ENCODE assay signal across 8 cellular contexts in the genomic region with DNA sequence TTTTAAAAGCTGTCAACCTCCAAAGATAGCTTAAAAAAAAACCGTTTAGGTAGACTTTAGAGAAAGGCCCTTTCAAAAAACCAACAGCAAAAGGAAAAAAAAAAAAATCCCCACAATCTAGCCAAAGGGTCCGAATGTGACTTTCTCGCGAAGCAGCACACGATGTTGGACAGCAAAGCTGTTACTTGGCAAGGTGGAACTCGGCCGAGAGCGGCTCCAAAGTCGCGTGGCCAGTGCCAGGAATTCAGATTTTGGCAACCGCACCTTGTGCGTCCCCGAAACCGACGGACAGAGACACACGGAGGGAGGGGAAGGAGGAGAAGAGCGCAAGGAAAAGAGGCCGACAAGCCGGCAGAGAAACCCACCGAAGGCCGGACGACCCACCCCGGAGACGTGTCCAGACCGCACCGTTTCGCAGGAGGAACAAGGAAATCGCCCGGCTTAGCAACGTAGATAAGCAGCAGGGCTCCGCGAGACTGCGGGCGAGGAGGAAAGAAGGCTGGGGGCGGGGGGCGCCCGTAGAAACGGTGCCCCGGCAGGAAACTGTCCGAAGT.
DNase-seq lines count a peak whose midpoint lies in the region; ATAC-seq and TF ChIP-seq lines count a peak whose summit lies in the region.

No MANE protein-coding gene starts in this region.

- H3K4me3 ChIP-seq in CD4-positive, alpha-beta memory T cell (ENCODE audit: low read length in 2 of 2), result peak overlapping the region in 1 of 2 donors; percentile 8

- H3K36me3 ChIP-seq in CD4-positive, alpha-beta memory T cell (ENCODE audit: insufficient read depth, low read length), result no peaks in the 10 kb centered on the region

- DNase-seq in CD4-positive, alpha-beta memory T cell, result no peak
- DNase-seq in HuH-7 (ENCODE audit: low spot score) (peak; percentile 31), glutamatergic neuron (peak; percentile 53), osteocyte (ENCODE audit: extremely low spot score, unreplicated experiment) (no peak), MV-4-11 (lab: John Stamatoyannopoulos, UW) (no peak)
- DNase-seq in activated CD8-positive, alpha-beta memory T cell treated with anti-CD3 and anti-CD28 coated beads, Interleukin-2, amount 10 ng/mL, durations not matched to agents 7 days and 5 days, result no peak
- DNase-seq in NK-92 treated with Interleukin-12 subunit alpha and Interleukin-12 subunit beta, amount 100 ng/mL, for 24 hours (lab: John Stamatoyannopoulos, UW), result no peak

- peaks cover 0 to 11% (median 0%) of the 10 kb centered on the region in 8 donors for H3K9me3 Mint-ChIP-seq in CD4-positive, alpha-beta memory T cell
- no peaks in the 10 kb centered on the region for H3K9me3 Mint-ChIP-seq in activated CD8-positive, alpha-beta memory T cell treated with anti-CD3 and anti-CD28 coated beads, Interleukin-2, amount 10 ng/mL, durations not matched to agents 7 days and 5 days (ENCODE audit: low read depth)
- peaks cover 10% of the 10 kb centered on the region for H3K9me3 Mint-ChIP-seq in glutamatergic neuron (ENCODE audit: unreplicated experiment)
- no peaks in the 10 kb centered on the region for H3K9me3 Mint-ChIP-seq in osteocyte (ENCODE audit: unreplicated experiment)

- CTCF ChIA-PET in CD4-positive, alpha-beta memory T cell (lab: Charles Lee; ENCODE audit: partially characterized antibody), result no interaction called here
- CTCF ChIA-PET in activated CD8-positive, alpha-beta memory T cell treated with anti-CD3 and anti-CD28 coated beads, Interleukin-2, amount 10 ng/mL, durations not matched to agents 7 days and 5 days (lab: Charles Lee), result interaction anchor here (0.8 to 6.4 kb wide), 2 partner anchors 514 to 520 kb away, joined by 3 to 73 read pairs; a partner anchor contains a TSS

- TF ChIP-seq CTCF in glutamatergic neuron (IDR thresholded peaks at IDR 0.05; ENCODE audit: partially characterized antibody, unreplicated experiment) (no peak), osteocyte (IDR thresholded peaks at IDR 0.05) (no peak)

- H3K4me1 Mint-ChIP-seq in CD4-positive, alpha-beta memory T cell, result peaks cover 13 to 25% (median 20%) of the 10 kb centered on the region in 4 donors
- peaks cover 16% of the 10 kb centered on the region for H3K4me1 Mint-ChIP-seq in activated CD8-positive, alpha-beta memory T cell treated with anti-CD3 and anti-CD28 coated beads, Interleukin-2, amount 10 ng/mL, durations not matched to agents 7 days and 5 days
- peaks cover 16% of the 10 kb centered on the region for H3K4me1 Mint-ChIP-seq in glutamatergic neuron (ENCODE audit: low read depth, unreplicated experiment)
- peaks cover 37% of the 10 kb centered on the region for H3K4me1 Mint-ChIP-seq in osteocyte (ENCODE audit: unreplicated experiment)

- no peak overlapping the region for H3K27ac ChIP-seq in CD4-positive, alpha-beta memory T cell (ENCODE audit: low read depth, low read length)

- ATAC-seq in activated CD8-positive, alpha-beta memory T cell treated with anti-CD3 and anti-CD28 coated beads, Interleukin-2, amount 10 ng/mL, durations not matched to agents 7 days and 5 days, result no peak
- ATAC-seq in HG03457 (IDR thresholded peaks at IDR 0.05; ENCODE audit: unreplicated experiment), result no peak

- intact Hi-C loops in CD4-positive, alpha-beta memory T cell (cut with micrococcal nuclease), result loop anchor here (5.0 kb wide), 1 partner anchor 596 kb away; no protein-coding TSS in a partner anchor

- POLR2A ChIA-PET in CD4-positive, alpha-beta memory T cell (lab: Charles Lee; ENCODE audit: partially characterized antibody), result no interaction called here

- peaks cover 34% of the 10 kb centered on the region for H3K27me3 ChIP-seq in CD4-positive, alpha-beta memory T cell (ENCODE audit: insufficient read depth, low read length)

- peaks cover 17% of the 10 kb centered on the region for H3K4me1 ChIP-seq in CD4-positive, alpha-beta memory T cell (ENCODE audit: insufficient read depth, low read length)

- H3K36me3 Mint-ChIP-seq in CD4-positive, alpha-beta memory T cell, result no peaks in the 10 kb centered on the region
- H3K36me3 Mint-ChIP-seq in activated CD8-positive, alpha-beta memory T cell treated with anti-CD3 and anti-CD28 coated beads, Interleukin-2, amount 10 ng/mL, durations not matched to agents 7 days and 5 days, result no peaks in the 10 kb centered on the region
- H3K36me3 Mint-ChIP-seq in glutamatergic neuron (ENCODE audit: unreplicated experiment) (no peaks in the 10 kb centered on the region), osteocyte (ENCODE audit: unreplicated experiment) (no peaks in the 10 kb centered on the region)

- H3K27ac Mint-ChIP-seq in CD4-positive, alpha-beta memory T cell, result no peak overlapping the region
- no peak overlapping the region for H3K27ac Mint-ChIP-seq in activated CD8-positive, alpha-beta memory T cell treated with anti-CD3 and anti-CD28 coated beads, Interleukin-2, amount 10 ng/mL, durations not matched to agents 7 days and 5 days
- H3K27ac Mint-ChIP-seq in glutamatergic neuron (ENCODE audit: unreplicated experiment) (no peak overlapping the region), osteocyte (ENCODE audit: unreplicated experiment) (peak overlapping the region; percentile 77)

- peak overlapping the region in 7 of 8 donors; percentile 34 to 77 (median 62) for H3K4me3 Mint-ChIP-seq in CD4-positive, alpha-beta memory T cell
- peak overlapping the region; percentile 22 for H3K4me3 Mint-ChIP-seq in activated CD8-positive, alpha-beta memory T cell treated with anti-CD3 and anti-CD28 coated beads, Interleukin-2, amount 10 ng/mL, durations not matched to agents 7 days and 5 days
- peak overlapping the region; percentile 89 for H3K4me3 Mint-ChIP-seq in glutamatergic neuron (ENCODE audit: unreplicated experiment)
- H3K4me3 Mint-ChIP-seq in osteocyte (ENCODE audit: unreplicated experiment), result peak overlapping the region; percentile 82

- peaks cover 47 to 48% of the 10 kb centered on the region in 2 donors for H3K27me3 Mint-ChIP-seq in CD4-positive, alpha-beta memory T cell
- H3K27me3 Mint-ChIP-seq in activated CD8-positive, alpha-beta memory T cell treated with anti-CD3 and anti-CD28 coated beads, Interleukin-2, amount 10 ng/mL, durations not matched to agents 7 days and 5 days, result peaks cover 68% of the 10 kb centered on the region
- H3K27me3 Mint-ChIP-seq in glutamatergic neuron (ENCODE audit: unreplicated experiment) (peaks cover 8% of the 10 kb centered on the region), osteocyte (ENCODE audit: unreplicated experiment) (peaks cover 30% of the 10 kb centered on the region)

- H3K9me3 ChIP-seq in CD4-positive, alpha-beta memory T cell (ENCODE audit: control insufficient read depth in 1 of 2, low read length in 2 of 2), result no peaks in the 10 kb centered on the region

Comparison
In these comparisons a context has a peak if more than half of its experiments do, and no peak if none do; other contexts are left out.
1. DNase-seq: peak in HuH-7 (single experiment) and glutamatergic neuron (single experiment); none in CD4-positive, alpha-beta memory T cell (0 of 5), activated CD8-positive, alpha-beta memory T cell treated with anti-CD3 and anti-CD28 coated beads, Interleukin-2, amount 10 ng/mL, durations not matched to agents 7 days and 5 days (single experiment), osteocyte (single experiment), MV-4-11 (single experiment) and NK-92 treated with Interleukin-12 subunit alpha and Interleukin-12 subunit beta, amount 100 ng/mL, for 24 hours (single experiment).
2. H3K4me3 Mint-ChIP-seq: peak in every context shown above with its lines; median percentile 89 in glutamatergic neuron; 82 in osteocyte; 62 in CD4-positive, alpha-beta memory T cell; 22 in activated CD8-positive, alpha-beta memory T cell treated with anti-CD3 and anti-CD28 coated beads, Interleukin-2, amount 10 ng/mL, durations not matched to agents 7 days and 5 days.